In the genomic region with DNA sequence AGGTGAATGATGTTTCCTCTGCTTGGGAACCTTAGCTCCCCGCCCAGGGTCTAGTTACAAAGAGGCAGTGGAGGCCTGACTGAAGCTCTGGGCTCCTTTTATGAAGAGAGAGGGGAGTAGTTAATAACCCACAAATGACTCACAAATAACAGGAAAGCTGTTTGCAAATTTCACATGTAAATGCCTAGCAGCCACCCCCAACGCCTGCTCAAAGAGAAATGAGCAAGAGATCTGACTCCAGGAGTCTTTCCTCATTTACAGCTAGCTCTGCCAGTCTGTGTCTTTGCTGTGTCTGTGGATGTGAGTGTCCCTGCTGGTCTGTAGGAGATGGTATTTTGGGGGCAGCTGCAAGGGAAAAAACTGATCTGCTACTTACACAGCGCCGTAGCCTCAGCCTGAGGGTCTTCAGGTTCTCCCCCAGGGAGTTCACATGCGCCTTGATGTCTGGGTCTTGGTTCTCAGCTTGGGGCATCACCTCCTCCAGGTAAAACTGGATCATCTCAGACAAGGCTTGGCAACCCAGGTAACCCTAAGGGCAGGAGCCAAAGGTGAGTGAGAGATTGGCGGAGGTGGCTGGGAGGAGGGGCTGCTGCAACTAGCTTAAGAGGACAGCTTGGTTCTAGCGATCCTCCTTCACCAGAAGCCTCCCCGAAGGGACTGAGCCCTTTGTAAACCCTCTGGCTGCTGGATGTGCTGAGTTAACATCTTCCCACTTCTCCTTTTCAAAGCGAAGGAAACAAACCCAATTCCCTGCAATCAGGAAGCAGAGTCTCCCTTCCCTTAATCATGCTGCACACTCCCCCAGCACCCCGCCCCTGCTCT, we compare ENCODE assay signal across 8 cellular contexts. TPM values are rescaled to one million over a fixed set of nuclear protein-coding genes. Genes with fewer than 3 reads are reported as not detected.
DNase-seq lines count a peak whose midpoint lies in the region; ATAC-seq and TF ChIP-seq lines count a peak whose summit lies in the region.
"Had no signal": no experiment of that assay in that cellular context is flagged by ENCODE, and none has a peak within 500 bp of the region (broad histone marks: within the 10 kb centered on the region; RNA-seq: fewer than 3 reads in every experiment).

IL19 (plus strand) TSS at position 243 of the 822 bp plus-strand sequence. CDS start 65,890 bp downstream, outside the sequence.

- CTCF ChIA-PET in MCF 10A (lab: Yijun Ruan, JAX), result interaction anchor here (0.7 to 6.9 kb wide), 10 partner anchors 10 to 209 kb away, joined by 3 to 28 read pairs (median 6); no protein-coding TSS in a partner anchor

- peak; percentile 28 for DNase-seq in MCF 10A (ENCODE audit: unreplicated experiment)
- DNase-seq in pons (ENCODE audit: low spot score), result peak; percentile 61
- no peak for DNase-seq in foreskin fibroblast
- DNase-seq in NCI-H187 treated with DMSO at 0.1 percent for 48 hours (lab: John Stamatoyannopoulos, UW), result no peak

- intact Hi-C loops in MCF 10A (cut with micrococcal nuclease), result no loop called here

- TF ChIP-seq CTCF in Loucy (conservative IDR thresholded peaks at IDR 0.05; ENCODE audit: low read length) (no peak), MCF 10A (IDR thresholded peaks at IDR 0.05; ENCODE audit: unreplicated experiment) (no peak), foreskin fibroblast (IDR thresholded peaks at IDR 0.05; ENCODE audit: low read depth, low read length) (no peak)

- no peak within 1 kb of the TSS for H3K27ac Mint-ChIP-seq in MCF 10A (ENCODE audit: low read depth, unreplicated experiment)

- H2AFZ ChIP-seq in Loucy (ENCODE audit: low read length), result 0 out of 2 replicates have a peak within 1 kb of the TSS, but pooled peaks have one; percentile 3

- H3K27me3 ChIP-seq in Loucy (ENCODE audit: insufficient read depth, low read length, poor library complexity, severe bottlenecking), result no peaks in the 10 kb centered on the region

- POLR2A ChIA-PET in MCF 10A (lab: Yijun Ruan, JAX), result interaction anchor here (1.0 to 1.1 kb wide), 2 partner anchors 10 to 15 kb away, joined by 3 to 5 read pairs; no protein-coding TSS in a partner anchor

- no peaks in the 10 kb centered on the region for H3K9me3 Mint-ChIP-seq in MCF 10A (ENCODE audit: unreplicated experiment)

- H3F3A ChIP-seq in Loucy (ENCODE audit: low read depth), result no peaks in the 10 kb centered on the region

- H3K4me1 Mint-ChIP-seq in MCF 10A (ENCODE audit: insufficient read depth, unreplicated experiment), result no peaks in the 10 kb centered on the region

- H3K9ac ChIP-seq in Loucy (ENCODE audit: low read depth, low read length, poor library complexity, severe bottlenecking), result peak within 1 kb of the TSS; percentile 46

- no peaks in the 10 kb centered on the region for H3K9me3 ChIP-seq in Loucy (ENCODE audit: insufficient read depth, low read depth, low read length)

- H3K79me2 ChIP-seq in Loucy (ENCODE audit: insufficient read depth, low read length), result no peaks in the 10 kb centered on the region

- H3K4me3 ChIP-seq in Loucy (ENCODE audit: low read length, poor library complexity, severe bottlenecking) (no peak within 1 kb of the TSS), foreskin fibroblast (ENCODE audit: low read depth in 1 of 2, low read length in 2 of 2) (no peak within 1 kb of the TSS)

- no peaks in the 10 kb centered on the region for H3K36me3 ChIP-seq in Loucy (ENCODE audit: insufficient read depth, low read length)

- peak within 1 kb of the TSS; percentile 45 for H3K4me2 ChIP-seq in Loucy (ENCODE audit: low read depth, low read length, poor library complexity, severe bottlenecking)

- peaks cover 52% of the 10 kb centered on the region for H3K27me3 Mint-ChIP-seq in MCF 10A (ENCODE audit: insufficient read depth, unreplicated experiment)

- TF ChIP-seq POLR2A in GM15510 (IDR thresholded peaks at IDR 0.05; ENCODE audit: borderline replicate concordance, extremely low read depth, insufficient read length), result peak; percentile 59

- no peaks in the 10 kb centered on the region for H3K9me2 ChIP-seq in Loucy (replicated peaks; ENCODE audit: low read depth, low read length)

- H3K4me1 ChIP-seq in Loucy (ENCODE audit: insufficient read depth, low read length, poor library complexity, severe bottlenecking), result peaks cover 91% of the 10 kb centered on the region

- no peak within 1 kb of the TSS for H3K4me3 Mint-ChIP-seq in MCF 10A (ENCODE audit: unreplicated experiment)

- H3K36me3 Mint-ChIP-seq in MCF 10A (ENCODE audit: insufficient read depth, unreplicated experiment), result no peaks in the 10 kb centered on the region

- H4K20me1 ChIP-seq in Loucy (ENCODE audit: insufficient read depth, low read length, poor library complexity, severe bottlenecking), result no peaks in the 10 kb centered on the region

- BruUV-seq in MCF 10A (replicated peaks; lab: Mats Ljungman, UMichigan), result no TSS peak

- no peak for ATAC-seq in HG03565 (IDR thresholded peaks at IDR 0.05; ENCODE audit: unreplicated experiment)

RNA-seq across cellular contexts. Expression of gene IL19, which starts in this region (rescaled TPM):
- not detected in 2 replicates for total RNA-seq in MCF 10A (2022)
- total RNA-seq: myocyte had no signal

Comparison
In these comparisons a context has a peak if more than half of its experiments do, and no peak if none do; other contexts are left out.
1. Peak in DNase-seq in MCF 10A; RNA of the gene not detected or under 1 TPM.